ENCODE assay signal across 15 cellular contexts in the genomic region with DNA sequence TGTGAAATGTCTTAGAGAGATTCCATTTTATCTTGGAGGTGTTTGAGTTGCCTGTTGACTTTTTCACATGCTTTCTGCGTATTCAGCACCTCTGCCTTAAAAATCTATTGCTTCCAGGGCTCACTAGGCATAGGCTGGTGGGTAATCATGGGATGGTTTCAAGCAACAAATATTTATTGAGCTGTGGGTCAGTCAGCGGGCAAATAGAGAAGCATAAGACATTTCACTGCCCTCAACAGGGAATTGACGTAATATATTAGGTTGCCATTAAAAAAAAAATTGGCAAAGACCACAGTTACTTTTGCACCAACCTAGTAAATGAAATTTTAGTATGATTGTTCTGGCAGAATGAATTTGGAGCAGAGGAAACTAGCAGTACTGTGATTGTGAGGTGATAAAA. TPM values are rescaled to one million over a fixed set of nuclear protein-coding genes. Genes with fewer than 3 reads are reported as not detected.
A peak's percentile ranks its signal among the peaks of the same experiment; 100 is the strongest.
DNase-seq lines count a peak whose midpoint lies in the region; ATAC-seq and TF ChIP-seq lines count a peak whose summit lies in the region.
"Had no signal": no experiment of that assay in that cellular context is flagged by ENCODE, and none has a peak within 500 bp of the region (broad histone marks: within the 10 kb centered on the region; RNA-seq: fewer than 3 reads in every experiment).

No MANE protein-coding gene starts in this region.

- H3K4me1 ChIP-seq in effector memory CD4-positive, alpha-beta T cell (ENCODE audit: control insufficient read depth, insufficient read depth, low read length, poor library complexity, severe bottlenecking) = peaks cover 45% of the 10 kb centered on the region
- H3K4me1 ChIP-seq: Caco-2 had no signal

- TF ChIP-seq CTCF in VCaP (conservative IDR thresholded peaks at IDR 0.05) = no peak

- CTCF ChIA-PET in activated naive CD4-positive, alpha-beta T cell treated with anti-CD3 and anti-CD28 coated beads for 36 hours (lab: Charles Lee) = no interaction called here

- no peak for DNase-seq in activated naive CD4-positive, alpha-beta T cell treated with anti-CD3 and anti-CD28 coated beads for 36 hours
- no peak for DNase-seq in activated naive CD4-positive, alpha-beta T cell treated with Interleukin-2 at 50 U/mL for 16 hours
- DNase-seq in effector memory CD4-positive, alpha-beta T cell = no peak
- no peak for DNase-seq in stimulated activated naive B cell treated with anti-CD40 and anti-IgM and Interleukin-4, amounts not matched to agents 10 μg/mL and 1 μg/mL and 100 μg/mL, for 72 hours
- DNase-seq in foreskin melanocyte = no peak
- DNase-seq in midbrain (lab: John Stamatoyannopoulos, UW) = no peak
- DNase-seq: brain microvascular endothelial cell, Caco-2, dermis blood vessel endothelial cell, heart right ventricle, NCI-H774 had no signal

- H3K36me3 ChIP-seq in effector memory CD4-positive, alpha-beta T cell (ENCODE audit: control insufficient read depth, insufficient read depth, low read length) = peaks cover 9% of the 10 kb centered on the region
- H3K36me3 ChIP-seq: brain microvascular endothelial cell, suprapubic skin had no signal

- no peaks in the 10 kb centered on the region for H3K9me3 Mint-ChIP-seq in activated naive CD4-positive, alpha-beta T cell treated with anti-CD3 and anti-CD28 coated beads for 36 hours
- H3K9me3 Mint-ChIP-seq in stimulated activated naive B cell treated with anti-CD40 and anti-IgM and Interleukin-4, amounts not matched to agents 10 μg/mL and 1 μg/mL and 100 μg/mL, for 72 hours = peaks cover 0 to 3% of the 10 kb centered on the region in 2 donors

- intact Hi-C loops in activated naive CD4-positive, alpha-beta T cell treated with anti-CD3 and anti-CD28 coated beads for 36 hours (cut with micrococcal nuclease) = loop anchor here (5.0 kb wide), 2 partner anchors 348 to 648 kb away; a partner anchor contains a TSS

- H3K27me3 Mint-ChIP-seq in activated naive CD4-positive, alpha-beta T cell treated with anti-CD3 and anti-CD28 coated beads for 36 hours (ENCODE audit: low read depth) = no peaks in the 10 kb centered on the region
- no peaks in the 10 kb centered on the region for H3K27me3 Mint-ChIP-seq in stimulated activated naive B cell treated with anti-CD40 and anti-IgM and Interleukin-4, amounts not matched to agents 10 μg/mL and 1 μg/mL and 100 μg/mL, for 72 hours

- no peaks in the 10 kb centered on the region for H3K27me3 ChIP-seq in effector memory CD4-positive, alpha-beta T cell (replicated peaks; ENCODE audit: control insufficient read depth, insufficient read depth, low read length, poor library complexity, severe bottlenecking)
- H3K27me3 ChIP-seq: brain microvascular endothelial cell, heart right ventricle, right atrium auricular region, suprapubic skin had no signal

- peaks cover 28% of the 10 kb centered on the region for H3K36me3 Mint-ChIP-seq in activated naive CD4-positive, alpha-beta T cell treated with anti-CD3 and anti-CD28 coated beads for 36 hours (ENCODE audit: low read depth)
- H3K36me3 Mint-ChIP-seq in stimulated activated naive B cell treated with anti-CD40 and anti-IgM and Interleukin-4, amounts not matched to agents 10 μg/mL and 1 μg/mL and 100 μg/mL, for 72 hours = peaks cover 35 to 45% of the 10 kb centered on the region in 2 donors

- H3K4me3 ChIP-seq in effector memory CD4-positive, alpha-beta T cell (ENCODE audit: insufficient read depth, low read depth, low read length, poor library complexity, severe bottlenecking) = no peak overlapping the region
- H3K4me3 ChIP-seq: heart right ventricle, right atrium auricular region, suprapubic skin had no signal

- peak overlapping the region; percentile 65 for H3K4me3 Mint-ChIP-seq in activated naive CD4-positive, alpha-beta T cell treated with anti-CD3 and anti-CD28 coated beads for 36 hours
- peak overlapping the region; percentile 3 to 37 for H3K4me3 Mint-ChIP-seq in stimulated activated naive B cell treated with anti-CD40 and anti-IgM and Interleukin-4, amounts not matched to agents 10 μg/mL and 1 μg/mL and 100 μg/mL, for 72 hours

- H3K27ac Mint-ChIP-seq in activated naive CD4-positive, alpha-beta T cell treated with anti-CD3 and anti-CD28 coated beads for 36 hours = peak overlapping the region; percentile 94
- H3K27ac Mint-ChIP-seq in stimulated activated naive B cell treated with anti-CD40 and anti-IgM and Interleukin-4, amounts not matched to agents 10 μg/mL and 1 μg/mL and 100 μg/mL, for 72 hours = no peak overlapping the region

- peaks cover 64% of the 10 kb centered on the region for H3K4me1 Mint-ChIP-seq in activated naive CD4-positive, alpha-beta T cell treated with anti-CD3 and anti-CD28 coated beads for 36 hours (ENCODE audit: low read depth)
- H3K4me1 Mint-ChIP-seq in stimulated activated naive B cell treated with anti-CD40 and anti-IgM and Interleukin-4, amounts not matched to agents 10 μg/mL and 1 μg/mL and 100 μg/mL, for 72 hours = peaks cover 31 to 57% of the 10 kb centered on the region in 2 donors

- H3K27ac ChIP-seq in VCaP = peak overlapping the region; percentile 20; the same call in 1 of the 2 replicates
- H3K27ac ChIP-seq in effector memory CD4-positive, alpha-beta T cell (ENCODE audit: insufficient read depth, low read length, poor library complexity, severe bottlenecking) = peak overlapping the region; percentile 59
- H3K27ac ChIP-seq: brain microvascular endothelial cell, heart right ventricle, right atrium auricular region, suprapubic skin had no signal

- ATAC-seq in stimulated activated naive B cell treated with anti-CD40 and anti-IgM and Interleukin-4, amounts not matched to agents 10 μg/mL and 1 μg/mL and 100 μg/mL, for 72 hours (replicated peaks) = no peak
- no peak for ATAC-seq in GM21825 (IDR thresholded peaks at IDR 0.05; ENCODE audit: unreplicated experiment)
- ATAC-seq: heart right ventricle had no signal

- no peaks in the 10 kb centered on the region for H3K9me3 ChIP-seq in effector memory CD4-positive, alpha-beta T cell (ENCODE audit: control insufficient read depth, low read length)
- H3K9me3 ChIP-seq: Caco-2, heart right ventricle, right atrium auricular region, suprapubic skin had no signal

RNA-seq across cellular contexts. Expression of a gene that starts 44.3 kb away (rescaled TPM):
- total RNA-seq in activated naive CD4-positive, alpha-beta T cell treated with anti-CD3 and anti-CD28 coated beads for 36 hours = 10 to 100 TPM; 12.2 to 15.2 TPM
